24 cellular contexts compared by ENCODE assay signal in genomic region chr5:97936246-97936645, GRCh38.
"Had no signal": no experiment of that assay in that cellular context is flagged by ENCODE, and none has a peak within 500 bp of the region (broad histone marks: within the 10 kb centered on the region; RNA-seq: fewer than 3 reads in every experiment).

No MANE protein-coding gene starts in this region.

- H3K4me2 ChIP-seq: neural progenitor cell had no signal

- H3K36me3 Mint-ChIP-seq: immature natural killer cell; memory B cell; mesothelial cell of epicardium; natural killer cell treated with Interleukin-12 subunit alpha and Interleukin-12 subunit beta and Interleukin-15 and Interleukin-18, amount 100 ng/mL, for 72 hours; neural progenitor cell; stimulated activated memory B cell treated with anti-CD40 and anti-IgM and Interleukin-4, amounts not matched to agents 10 μg/mL and 1 μg/mL and 100 μg/mL, for 72 hours had no signal

- H3K36me3 ChIP-seq: gastrocnemius medialis, neural progenitor cell, pancreas, prostate gland, spleen, tibial nerve, upper lobe of right lung, vagina had no signal

- H3K9ac ChIP-seq: neural progenitor cell had no signal

- H3K27me3 ChIP-seq: gastrocnemius medialis, neural progenitor cell, pancreas, spleen, testis, tibial nerve, upper lobe of right lung, vagina had no signal

- H3K4me3 Mint-ChIP-seq: dendritic cell treated with granulocyte-macrophage colony-stimulating factor and Interleukin-4, amounts not matched to agents 40 ng/mL and 50 ng/mL, for 4 days; immature natural killer cell; memory B cell; mesothelial cell of epicardium; natural killer cell treated with Interleukin-12 subunit alpha and Interleukin-12 subunit beta and Interleukin-15 and Interleukin-18, amount 100 ng/mL, for 72 hours; neural progenitor cell; stimulated activated memory B cell treated with anti-CD40 and anti-IgM and Interleukin-4, amounts not matched to agents 10 μg/mL and 1 μg/mL and 100 μg/mL, for 72 hours; stimulated activated naive CD8-positive, alpha-beta T cell treated with anti-CD3 and anti-CD28 coated beads, Interleukin-15, Interleukin-2, amounts not matched to agents 100 ng/mL and 50 ng/mL, for 24 hours had no signal

- H3K9me3 Mint-ChIP-seq: mesothelial cell of epicardium; neural progenitor cell; stimulated activated memory B cell treated with anti-CD40 and anti-IgM and Interleukin-4, amounts not matched to agents 10 μg/mL and 1 μg/mL and 100 μg/mL, for 72 hours; stimulated activated naive CD8-positive, alpha-beta T cell treated with anti-CD3 and anti-CD28 coated beads, Interleukin-15, Interleukin-2, amounts not matched to agents 100 ng/mL and 50 ng/mL, for 24 hours had no signal

- H3K27ac ChIP-seq: gastrocnemius medialis, neural progenitor cell, pancreas, prostate gland, spleen, testis, upper lobe of right lung, vagina had no signal

- H3K9me3 ChIP-seq: gastrocnemius medialis, pancreas, prostate gland, testis, upper lobe of right lung, vagina had no signal

- H3K4me1 ChIP-seq: gastrocnemius medialis, neural progenitor cell, pancreas, prostate gland, spleen, testis, tibial nerve, upper lobe of right lung, vagina had no signal

- ATAC-seq: gastrocnemius medialis; natural killer cell treated with Interleukin-12 subunit alpha and Interleukin-12 subunit beta and Interleukin-15 and Interleukin-18, amount 100 ng/mL, for 72 hours; pancreas; sciatic nerve; stimulated activated memory B cell treated with anti-CD40 and anti-IgM and Interleukin-4, amounts not matched to agents 10 μg/mL and 1 μg/mL and 100 μg/mL, for 72 hours; upper lobe of right lung had no signal

- H3K4me3 ChIP-seq: gastrocnemius medialis, neural progenitor cell, pancreas, prostate gland, spleen, testis, tibial nerve, upper lobe of right lung, vagina had no signal

- H3K27me3 Mint-ChIP-seq: dendritic cell treated with granulocyte-macrophage colony-stimulating factor and Interleukin-4, amounts not matched to agents 40 ng/mL and 50 ng/mL, for 4 days; memory B cell; natural killer cell treated with Interleukin-12 subunit alpha and Interleukin-12 subunit beta and Interleukin-15 and Interleukin-18, amount 100 ng/mL, for 72 hours; stimulated activated memory B cell treated with anti-CD40 and anti-IgM and Interleukin-4, amounts not matched to agents 10 μg/mL and 1 μg/mL and 100 μg/mL, for 72 hours; stimulated activated naive CD8-positive, alpha-beta T cell treated with anti-CD3 and anti-CD28 coated beads, Interleukin-15, Interleukin-2, amounts not matched to agents 100 ng/mL and 50 ng/mL, for 24 hours had no signal

- H3K4me1 Mint-ChIP-seq: immature natural killer cell; memory B cell; mesothelial cell of epicardium; stimulated activated memory B cell treated with anti-CD40 and anti-IgM and Interleukin-4, amounts not matched to agents 10 μg/mL and 1 μg/mL and 100 μg/mL, for 72 hours had no signal

- H2AFZ ChIP-seq: neural progenitor cell had no signal

- DNase-seq: cerebellar nuclear complex; erythroblast; gastrocnemius medialis; glutamatergic neuron; immature natural killer cell; kidney glomerular epithelial cell; pancreas; spleen; stimulated activated CD4-positive, alpha-beta T cell treated with anti-CD3 and anti-CD28 coated beads, Interleukin-15, amount 100 ng/mL, for 24 hours; stimulated activated CD4-positive, alpha-beta T cell treated with anti-CD3 and anti-CD28 coated beads, Interleukin-1b, Interleukin-23, amount 100 ng/mL, for 48 hours; stimulated activated CD4-positive, alpha-beta T cell treated with anti-CD3 and anti-CD28 coated beads, Interleukin-4, amount 100 ng/mL, for 24 hours; testis; upper lobe of right lung had no signal
